Comparison of ENCODE assay signal across 23 cellular contexts in the genomic region with DNA sequence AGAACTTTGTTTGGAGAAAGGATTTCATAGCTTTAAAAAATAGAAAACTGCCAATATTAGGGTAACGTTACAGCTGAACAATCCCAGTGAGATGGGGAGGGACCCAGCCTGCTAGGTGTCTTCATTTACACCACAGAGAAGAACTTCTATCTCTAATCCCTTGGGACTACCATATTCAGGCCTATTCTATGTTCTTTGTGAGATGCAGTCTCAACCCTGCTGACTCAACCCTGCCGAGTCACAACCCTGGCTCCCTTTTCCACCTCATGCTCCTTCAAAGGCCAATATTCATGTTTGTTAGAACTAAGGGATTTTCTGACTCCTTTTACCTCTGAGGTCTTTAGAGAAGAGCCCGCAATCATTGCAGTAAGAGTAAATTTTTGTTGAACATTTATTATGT.
"Had no signal": no experiment of that assay in that cellular context is flagged by ENCODE, and none has a peak within 500 bp of the region (broad histone marks: within the 10 kb centered on the region; RNA-seq: fewer than 3 reads in every experiment).

No MANE protein-coding gene starts in this region.

- ATAC-seq: activated naive CD8-positive, alpha-beta T cell treated with anti-CD3 and anti-CD28 coated beads, Interleukin-2, amount 50 U/mL, for 24 hours; left lobe of liver; mucosa of descending colon; natural killer cell treated with Interleukin-12 subunit alpha and Interleukin-12 subunit beta and Interleukin-15 and Interleukin-18, amount 100 ng/mL, for 72 hours; stimulated activated effector memory CD8-positive, alpha-beta T cell treated with anti-CD3 and anti-CD28 coated beads, Interleukin-12 subunit alpha, Interleukin-12 subunit beta, amount 100 ng/mL, for 72 hours had no signal

- H3K27ac ChIP-seq: breast epithelium, esophagus muscularis mucosa, heart left ventricle, uterus had no signal

- H3K36me3 ChIP-seq: breast epithelium, esophagus muscularis mucosa, heart left ventricle, uterus had no signal

- H3K4me3 ChIP-seq: breast epithelium, esophagus muscularis mucosa, heart left ventricle, mucosa of descending colon, uterus had no signal

- H3K9me3 ChIP-seq: breast epithelium, esophagus muscularis mucosa, heart left ventricle, mucosa of descending colon, uterus had no signal

- H3K27me3 ChIP-seq: breast epithelium, esophagus muscularis mucosa, heart left ventricle, uterus had no signal

- H3K4me1 ChIP-seq: breast epithelium, esophagus muscularis mucosa, uterus had no signal

- DNase-seq: activated CD4-positive, alpha-beta memory T cell treated with anti-CD3 and anti-CD28 coated beads, Interleukin-2, amount 10 ng/mL, durations not matched to agents 7 days and 5 days; activated CD4-positive, alpha-beta T cell treated with anti-CD3 and anti-CD28 coated beads for 1 hour; activated CD4-positive, alpha-beta T cell treated with anti-CD3 and anti-CD28 coated beads, Interleukin-2, amount 10 ng/mL, durations not matched to agents 7 days and 5 days; activated CD8-positive, alpha-beta memory T cell treated with anti-CD3 and anti-CD28 coated beads, Interleukin-2, amount 50 U/mL, for 48 hours; activated gamma-delta T cell; activated naive CD4-positive, alpha-beta T cell treated with anti-CD3 and anti-CD28 coated beads, Interleukin-2, amount 50 U/mL, for 16 hours; activated naive CD8-positive, alpha-beta T cell treated with anti-CD3 and anti-CD28 coated beads, Interleukin-2, amount 50 U/mL, for 24 hours; activated T-cell treated with anti-CD3 and anti-CD28 coated beads, Interleukin-2, amount 50 U/mL, for 24 hours; effector CD4-positive, alpha-beta T cell; heart left ventricle; hypothalamus; immature natural killer cell; kidney; mucosa of descending colon; stimulated activated CD4-positive, alpha-beta T cell treated with anti-CD3 and anti-CD28 coated beads, Interleukin-4, amount 100 ng/mL, for 24 hours; substantia nigra; T-helper 2 cell; uterus had no signal
